12 cellular contexts compared by ENCODE assay signal in genomic region chr7:25280181-25280580, GRCh38. TPM values are rescaled to one million over a fixed set of nuclear protein-coding genes. Genes with fewer than 3 reads are reported as not detected.
"Had no signal": no experiment of that assay in that cellular context is flagged by ENCODE, and none has a peak within 500 bp of the region (broad histone marks: within the 10 kb centered on the region; RNA-seq: fewer than 3 reads in every experiment).

No MANE protein-coding gene starts in this region.

- FAIRE-seq: H54 had no signal

- H2AFZ ChIP-seq: GM23248, GM23338 had no signal

- DNase-seq: GM23248, GOT3, H7, H9, HCEC 1CT, HFFc6 had no signal

- H3K4me2 ChIP-seq: GM23338 had no signal

- H3K36me3 ChIP-seq: HAP-1 had no signal

- H3K4me3 ChIP-seq: GM23248, GM23338, HAP-1 had no signal

- H3K9ac ChIP-seq: GM23248 had no signal

- H3K9me3 ChIP-seq: HAP-1 had no signal

- H3K27ac ChIP-seq: GM23248 had no signal

- ATAC-seq: GM23338, HCT116 had no signal

RNA-seq across cellular contexts. Expression of gene NPVF, which starts 51.9 kb away (rescaled TPM):
- total RNA-seq: GM23248, GM23338, H1, H4, H7, H9, HFFc6 had no signal
- polyA plus RNA-seq: GM23248, GM23338, H1 had no signal
